Comparison of ENCODE assay signal across 16 cellular contexts in genomic region chr4:153206534-153206933, GRCh38. TPM values are rescaled to one million over a fixed set of nuclear protein-coding genes. Genes with fewer than 3 reads are reported as not detected.
DNase-seq lines count a peak whose midpoint lies in the region; TF ChIP-seq lines count a peak whose summit lies in the region.
"Had no signal": no experiment of that assay in that cellular context is flagged by ENCODE, and none has a peak within 500 bp of the region (broad histone marks: within the 10 kb centered on the region; RNA-seq: fewer than 3 reads in every experiment).

No MANE protein-coding gene starts in this region.

- TF ChIP-seq EP300 in sigmoid colon (IDR thresholded peaks at IDR 0.05), result no peak

- no peaks in the 10 kb centered on the region for H3K27me3 Mint-ChIP-seq in CD4-positive, alpha-beta memory T cell

- H3K4me3 Mint-ChIP-seq in CD4-positive, alpha-beta memory T cell, result no peak overlapping the region
- H3K4me3 Mint-ChIP-seq: memory B cell had no signal

- H3K4me2 ChIP-seq in PC-9 (peak overlapping the region; percentile 86), hepatocyte (peak overlapping the region; percentile 75)

- H3K4me1 Mint-ChIP-seq in CD4-positive, alpha-beta memory T cell, result peaks cover 20 to 43% (median 37%) of the 10 kb centered on the region in 4 donors

- POLR2A ChIA-PET in CD4-positive, alpha-beta memory T cell (lab: Charles Lee; ENCODE audit: partially characterized antibody), result no interaction called here
- POLR2A ChIA-PET in PC-9 (lab: Charles Lee; ENCODE audit: unreplicated experiment), result no interaction called here

- H3K9me3 Mint-ChIP-seq in CD4-positive, alpha-beta memory T cell, result no peaks in the 10 kb centered on the region
- H3K9me3 Mint-ChIP-seq: activated naive CD4-positive, alpha-beta T cell treated with anti-CD3 and anti-CD28 coated beads, Interleukin-2, amount 50 U/mL, for 72 hours; memory B cell had no signal

- H3K79me2 ChIP-seq in PC-9 (ENCODE audit: low read depth), result peaks cover 63% of the 10 kb centered on the region
- H3K79me2 ChIP-seq in hepatocyte, result peaks cover 43% of the 10 kb centered on the region

- no peaks in the 10 kb centered on the region for H3K36me3 Mint-ChIP-seq in CD4-positive, alpha-beta memory T cell
- H3K36me3 Mint-ChIP-seq: activated naive CD4-positive, alpha-beta T cell treated with anti-CD3 and anti-CD28 coated beads, Interleukin-2, amount 50 U/mL, for 72 hours; memory B cell had no signal

- CTCF ChIA-PET in CD4-positive, alpha-beta memory T cell (lab: Charles Lee; ENCODE audit: partially characterized antibody), result no interaction called here
- CTCF ChIA-PET in PC-9 (lab: Charles Lee), result no interaction called here

- no peaks in the 10 kb centered on the region for H3K36me3 ChIP-seq in CD4-positive, alpha-beta memory T cell (ENCODE audit: insufficient read depth, low read length)
- no peaks in the 10 kb centered on the region for H3K36me3 ChIP-seq in PC-9 (ENCODE audit: low read depth)
- no peaks in the 10 kb centered on the region for H3K36me3 ChIP-seq in hepatocyte (replicated peaks; ENCODE audit: insufficient read depth, low read depth)
- no peaks in the 10 kb centered on the region for H3K36me3 ChIP-seq in muscle layer of duodenum (ENCODE audit: control insufficient read depth in 1 of 2, insufficient read depth in 2 of 2, low read length in 2 of 2)
- no peaks in the 10 kb centered on the region for H3K36me3 ChIP-seq in sigmoid colon
- H3K36me3 ChIP-seq: tibial artery had no signal

- peak overlapping the region in 5 of 7 donors; percentile 42 to 89 (median 65) for H3K27ac Mint-ChIP-seq in CD4-positive, alpha-beta memory T cell
- H3K27ac Mint-ChIP-seq: activated naive CD4-positive, alpha-beta T cell treated with anti-CD3 and anti-CD28 coated beads, Interleukin-2, amount 50 U/mL, for 72 hours; memory B cell had no signal

- no peak for DNase-seq in CD4-positive, alpha-beta memory T cell
- no peak for DNase-seq in PC-9
- no peak for DNase-seq in hepatocyte (ENCODE audit: low spot score)
- no peak for DNase-seq in sigmoid colon
- no peak for DNase-seq in AG08395 (ENCODE audit: low spot score)
- no peak for DNase-seq in SHP77 treated with DMSO at 0.1 percent for 48 hours (lab: John Stamatoyannopoulos, UW)
- no peak for DNase-seq in GDM1 (lab: John Stamatoyannopoulos, UW)
- DNase-seq: activated CD8-positive, alpha-beta memory T cell treated with anti-CD3 and anti-CD28 coated beads, Interleukin-2, amount 50 U/mL, for 48 hours; DMS79 treated with DMSO at 0.1 percent for 48 hours; GOT3; NCI-H2171; NCI-H774; tibial artery had no signal

- TF ChIP-seq CTCF in PC-9 (conservative IDR thresholded peaks at IDR 0.05) (no peak), hepatocyte (IDR thresholded peaks at IDR 0.05; ENCODE audit: poor library complexity) (no peak), sigmoid colon (IDR thresholded peaks at IDR 0.05) (no peak)

- no peaks in the 10 kb centered on the region for H3K27me3 ChIP-seq in CD4-positive, alpha-beta memory T cell (ENCODE audit: insufficient read depth, low read length)
- H3K27me3 ChIP-seq in PC-9 (ENCODE audit: insufficient read depth, low read depth) (no peaks in the 10 kb centered on the region), hepatocyte (no peaks in the 10 kb centered on the region), muscle layer of duodenum (ENCODE audit: low read depth, low read length) (no peaks in the 10 kb centered on the region), sigmoid colon (no peaks in the 10 kb centered on the region)
- H3K27me3 ChIP-seq: tibial artery had no signal

- no peak overlapping the region for H3K27ac ChIP-seq in CD4-positive, alpha-beta memory T cell (ENCODE audit: low read depth, low read length)
- H3K27ac ChIP-seq in PC-9 (peak overlapping the region; percentile 83), hepatocyte (peak overlapping the region; percentile 97), muscle layer of duodenum (ENCODE audit: low read length) (peak overlapping the region; percentile 88), sigmoid colon (no peak overlapping the region)
- H3K27ac ChIP-seq: tibial artery had no signal

- WGBS in hepatocyte (ENCODE audit: low lambda C conversion rate, missing lambda C conversion rate), result 45% methylated on average over 5 of the region's 5 CpGs
- WGBS in sigmoid colon, 2 donors, result 25 to 58% methylated on average over 5 of the region's 5 CpGs

- peaks cover 14% of the 10 kb centered on the region; the same call in 1 of the 2 replicates for H3F3A ChIP-seq in PC-9 (ENCODE audit: insufficient read depth, low read depth)

- intact Hi-C loops in CD4-positive, alpha-beta memory T cell (cut with micrococcal nuclease), result no loop called here
- intact Hi-C loops in PC-9 (cut with micrococcal nuclease; ENCODE audit: unreplicated experiment) (loop anchor here (5.0 to 10.0 kb wide), 4 partner anchors 64 to 212 kb away; no protein-coding TSS in a partner anchor), sigmoid colon (cut with DNase I) (loop anchor here (5.0 kb wide), 1 partner anchor 111 kb away; no protein-coding TSS in a partner anchor)

- no peak for TF ChIP-seq POLR2A in sigmoid colon (IDR thresholded peaks at IDR 0.05)

- no peak overlapping the region for H3K4me3 ChIP-seq in CD4-positive, alpha-beta memory T cell (ENCODE audit: low read length in 2 of 2)
- peak overlapping the region; percentile 69; the same call in 1 of the 2 replicates for H3K4me3 ChIP-seq in PC-9
- no peak overlapping the region for H3K4me3 ChIP-seq in hepatocyte
- peak overlapping the region in 1 of 2 donors; percentile 13 for H3K4me3 ChIP-seq in muscle layer of duodenum (ENCODE audit: low read depth in 1 of 2, low read length in 2 of 2)
- H3K4me3 ChIP-seq in sigmoid colon, result no peak overlapping the region
- H3K4me3 ChIP-seq: tibial artery had no signal

- no peak overlapping the region for H2AFZ ChIP-seq in PC-9
- no peak overlapping the region for H2AFZ ChIP-seq in hepatocyte

- H3K4me1 ChIP-seq in CD4-positive, alpha-beta memory T cell (ENCODE audit: insufficient read depth, low read length), result peaks cover 38% of the 10 kb centered on the region
- H3K4me1 ChIP-seq in PC-9 (replicated peaks; ENCODE audit: insufficient read depth) (peaks cover 15% of the 10 kb centered on the region), hepatocyte (ENCODE audit: insufficient read depth) (peaks cover 17% of the 10 kb centered on the region), muscle layer of duodenum (ENCODE audit: control insufficient read depth in 1 of 2, insufficient read depth in 2 of 2, low read length in 2 of 2) (peaks cover 4 to 7% of the 10 kb centered on the region in 2 donors), sigmoid colon (peaks cover 0 to 19% (median 11%) of the 10 kb centered on the region in 4 donors)

- H3K9me3 ChIP-seq in CD4-positive, alpha-beta memory T cell (ENCODE audit: control insufficient read depth in 1 of 2, low read length in 2 of 2), result no peaks in the 10 kb centered on the region
- H3K9me3 ChIP-seq in PC-9 (ENCODE audit: insufficient read depth, low read depth) (no peaks in the 10 kb centered on the region), hepatocyte (ENCODE audit: low read depth) (no peaks in the 10 kb centered on the region), muscle layer of duodenum (ENCODE audit: control insufficient read depth in 1 of 2, low read length in 2 of 2) (no peaks in the 10 kb centered on the region), sigmoid colon (no peaks in the 10 kb centered on the region)
- H3K9me3 ChIP-seq: tibial artery had no signal

- no TSS peak for BruUV-seq in PC-9 (replicated peaks; lab: Mats Ljungman, UMichigan)

- H4K20me1 ChIP-seq in PC-9 (ENCODE audit: insufficient read depth), result no peaks in the 10 kb centered on the region
- H4K20me1 ChIP-seq in hepatocyte (ENCODE audit: insufficient read depth, poor library complexity, severe bottlenecking), result no peaks in the 10 kb centered on the region

- H3K9me2 ChIP-seq in PC-9 (ENCODE audit: insufficient read depth), result no peaks in the 10 kb centered on the region
- no peaks in the 10 kb centered on the region for H3K9me2 ChIP-seq in hepatocyte (replicated peaks; ENCODE audit: insufficient read depth)

RNA-seq across cellular contexts. Expression of gene TRIM2, which starts 2.3 kb away (rescaled TPM):
- total RNA-seq in CD4-positive, alpha-beta memory T cell, result 10 to 100 TPM; 11.9 to 12.3 TPM
- polyA plus RNA-seq in CD4-positive, alpha-beta memory T cell, result 1 to 10 TPM; 7.5 to 9.1 TPM
- total RNA-seq in PC-9 (2021) (56.0 and 87.0 TPM in 2 replicates), hepatocyte (82.1 and 84.1 TPM in 2 replicates), sigmoid colon (10 to 100 TPM; 31.6 to 51.7 (median 34.7) TPM)
- polyA plus RNA-seq in hepatocyte (24.4 and 32.0 TPM in 2 replicates), sigmoid colon (10 to 100 TPM; 19.8 to 26.8 (median 25.5) TPM)

Comparison
In these comparisons a context has a peak if more than half of its experiments do, and no peak if none do; other contexts are left out.
1. H3K27ac ChIP-seq: peak in PC-9 (single experiment), hepatocyte (single experiment) and muscle layer of duodenum (single experiment); none in CD4-positive, alpha-beta memory T cell (single experiment) and sigmoid colon (0 of 4).